Comparison of ENCODE assay signal across 8 cellular contexts in the genomic region with DNA sequence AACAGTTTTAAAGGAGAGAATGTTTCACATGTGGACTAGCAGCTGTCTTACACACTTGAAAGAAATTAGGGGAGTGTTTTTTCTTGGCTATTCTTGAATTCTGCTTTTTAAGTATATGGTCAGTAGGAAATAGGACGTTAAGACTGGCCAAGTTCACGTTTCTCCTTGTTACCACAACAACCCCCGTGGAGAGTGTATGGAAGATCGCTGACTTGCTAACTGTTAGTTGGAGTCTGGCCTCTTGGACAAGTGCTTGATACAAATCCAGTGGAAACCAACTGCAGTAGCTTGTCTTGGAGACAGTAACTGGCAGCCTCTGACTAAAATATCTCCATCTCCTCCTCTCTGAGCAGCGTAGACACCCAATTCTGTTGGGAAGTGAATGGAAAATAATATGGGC.
DNase-seq lines count a peak whose midpoint lies in the region; ATAC-seq, FAIRE-seq and TF ChIP-seq lines count a peak whose summit lies in the region.

No MANE protein-coding gene starts in this region.

- H3K9me3 ChIP-seq in OCI-LY3 (ENCODE audit: insufficient read depth, low read length) = no peaks in the 10 kb centered on the region
- no peaks in the 10 kb centered on the region for H3K9me3 ChIP-seq in effector memory CD4-positive, alpha-beta T cell (ENCODE audit: control insufficient read depth, low read length)

- peaks cover 10% of the 10 kb centered on the region for H3K4me1 ChIP-seq in OCI-LY3 (ENCODE audit: low read length)
- H3K4me1 ChIP-seq in effector memory CD4-positive, alpha-beta T cell (ENCODE audit: control insufficient read depth, insufficient read depth, low read length, poor library complexity, severe bottlenecking) = peaks cover 29% of the 10 kb centered on the region

- no peak for TF ChIP-seq POLR2A in GM18505 (IDR thresholded peaks at IDR 0.05; ENCODE audit: borderline replicate concordance, extremely low read depth, insufficient read depth, insufficient read length)

- no peak for DNase-seq in effector memory CD4-positive, alpha-beta T cell
- DNase-seq in nephron progenitor cell = no peak
- no peak for DNase-seq in HTR-8/SVneo (ENCODE audit: insufficient read length, low spot score)
- no peak for DNase-seq in hepatic stellate cell (ENCODE audit: low spot score)

- FAIRE-seq in HTR-8/SVneo (lab: Jason Lieb, UNC) = no peak

- TF ChIP-seq CTCF in C4-2B (conservative IDR thresholded peaks at IDR 0.05) (no peak), OCI-LY3 (IDR thresholded peaks at IDR 0.05; ENCODE audit: low read depth, low read length) (no peak), nephron progenitor cell (IDR thresholded peaks at IDR 0.05) (no peak)

- peak overlapping the region; percentile 98 for H3K4me3 Mint-ChIP-seq in nephron progenitor cell

- peaks cover 60% of the 10 kb centered on the region for H3K27me3 Mint-ChIP-seq in nephron progenitor cell (ENCODE audit: low read depth, poor library complexity)

- H3K4me1 Mint-ChIP-seq in nephron progenitor cell = peaks cover 49% of the 10 kb centered on the region

- peak overlapping the region; percentile 92 for H2AFZ ChIP-seq in OCI-LY3 (ENCODE audit: low read depth, low read length)

- H3K27me3 ChIP-seq in OCI-LY3 (ENCODE audit: low read depth, low read length) = no peaks in the 10 kb centered on the region
- H3K27me3 ChIP-seq in effector memory CD4-positive, alpha-beta T cell (replicated peaks; ENCODE audit: control insufficient read depth, insufficient read depth, low read length, poor library complexity, severe bottlenecking) = no peaks in the 10 kb centered on the region

- ATAC-seq in HG03354 (IDR thresholded peaks at IDR 0.05; ENCODE audit: poor library complexity, severe bottlenecking, unreplicated experiment) = no peak
- ATAC-seq in GM18505 (IDR thresholded peaks at IDR 0.05; ENCODE audit: unreplicated experiment) = no peak

- H3K27ac ChIP-seq in C4-2B = peak overlapping the region; percentile 21; the same call in 1 of the 2 replicates
- no peak overlapping the region for H3K27ac ChIP-seq in OCI-LY3 (ENCODE audit: low read length)
- peak overlapping the region; percentile 79 for H3K27ac ChIP-seq in effector memory CD4-positive, alpha-beta T cell (ENCODE audit: insufficient read depth, low read length, poor library complexity, severe bottlenecking)

- no peaks in the 10 kb centered on the region for H3K36me3 ChIP-seq in OCI-LY3 (replicated peaks; ENCODE audit: low read depth, low read length)
- H3K36me3 ChIP-seq in effector memory CD4-positive, alpha-beta T cell (ENCODE audit: control insufficient read depth, insufficient read depth, low read length) = no peaks in the 10 kb centered on the region

- H3K4me3 ChIP-seq in OCI-LY3 (ENCODE audit: low read length) = peak overlapping the region; percentile 94
- H3K4me3 ChIP-seq in effector memory CD4-positive, alpha-beta T cell (ENCODE audit: insufficient read depth, low read depth, low read length, poor library complexity, severe bottlenecking) = no peak overlapping the region

- H3K79me2 ChIP-seq in OCI-LY3 (ENCODE audit: low read length) = no peaks in the 10 kb centered on the region

- peak overlapping the region; percentile 61 for H3K9ac ChIP-seq in OCI-LY3 (ENCODE audit: low read length)

- H4K20me1 ChIP-seq in OCI-LY3 (ENCODE audit: insufficient read depth, low read length) = no peaks in the 10 kb centered on the region

- no peak overlapping the region for H3K27ac Mint-ChIP-seq in nephron progenitor cell

- H3K36me3 Mint-ChIP-seq in nephron progenitor cell (ENCODE audit: low read depth) = no peaks in the 10 kb centered on the region

- H3K4me2 ChIP-seq in OCI-LY3 (ENCODE audit: low read length) = peak overlapping the region; percentile 96

- no peaks in the 10 kb centered on the region for H3K9me3 Mint-ChIP-seq in nephron progenitor cell
